In genomic region chr14:105042813-105043212, GRCh38 we compare ENCODE assay signal across 1 cellular context.
TF ChIP-seq lines count a peak whose summit lies in the region.

No MANE protein-coding gene starts in this region.

TF ChIP-seq in HepG2, 621 proteins besides CTCF, POLR2A, EP300 and RAD21:
- TF ChIP-seq ARID2 (CRISPR knock-in tag; IDR thresholded peaks at IDR 0.05; ENCODE audit: borderline replicate concordance), result no peak
- no peak for TF ChIP-seq MXD1 (CRISPR knock-in tag; IDR thresholded peaks at IDR 0.05)
- no peak for TF ChIP-seq ZNF20 (CRISPR knock-in tag; IDR thresholded peaks at IDR 0.05)
